ENCODE assay signal across 7 cellular contexts in genomic region chr5:119340597-119341218, GRCh38. TPM values are rescaled to one million over a fixed set of nuclear protein-coding genes. Genes with fewer than 3 reads are reported as not detected.
DNase-seq lines count a peak whose midpoint lies in the region; ATAC-seq and TF ChIP-seq lines count a peak whose summit lies in the region.

No MANE protein-coding gene starts in this region.

- H3K4me1 ChIP-seq in osteoblast (ENCODE audit: insufficient read depth, low read length), result peaks cover 9% of the 10 kb centered on the region

- H3K27me3 ChIP-seq in SU-DHL-6 (ENCODE audit: low read length), result no peaks in the 10 kb centered on the region
- H3K27me3 ChIP-seq in osteoblast (ENCODE audit: insufficient read depth, low read length), result no peaks in the 10 kb centered on the region

- peaks cover 85% of the 10 kb centered on the region for H3K79me2 ChIP-seq in SU-DHL-6 (ENCODE audit: insufficient read depth, low read length)
- no peaks in the 10 kb centered on the region for H3K79me2 ChIP-seq in osteoblast (ENCODE audit: insufficient read depth, low read length)

- H3K27me3 Mint-ChIP-seq in naive B cell, result no peaks in the 10 kb centered on the region

- DNase-seq in naive B cell (no peak), osteoblast (ENCODE audit: insufficient read length, low spot score, missing footprints) (no peak), OCI-M2 (lab: John Stamatoyannopoulos, UW; ENCODE audit: unreplicated experiment) (no peak), DMS114 treated with DMSO at 0.1 percent for 48 hours (lab: John Stamatoyannopoulos, UW; ENCODE audit: unreplicated experiment) (no peak)

- TF ChIP-seq CTCF in SU-DHL-6 (IDR thresholded peaks at IDR 0.05; ENCODE audit: insufficient read depth, low read length, poor library complexity, severe bottlenecking) (no peak), osteoblast (IDR thresholded peaks at IDR 0.05; ENCODE audit: extremely low read depth, low read depth, low read length) (no peak)

- peaks cover 0 to 5% of the 10 kb centered on the region in 2 donors for H3K36me3 Mint-ChIP-seq in naive B cell

- H3K4me2 ChIP-seq in SU-DHL-6 (ENCODE audit: low read depth, low read length, poor library complexity, severe bottlenecking) (peak overlapping the region; percentile 94), osteoblast (ENCODE audit: insufficient read depth, low read length) (no peak overlapping the region)

- peaks cover 0 to under 1% (median 0%) of the 10 kb centered on the region in 7 donors for H3K9me3 Mint-ChIP-seq in naive B cell

- peak overlapping the region; percentile 66 to 93 (median 87) for H3K4me3 Mint-ChIP-seq in naive B cell

- H2AFZ ChIP-seq in SU-DHL-6 (ENCODE audit: low read depth, low read length, severe bottlenecking) (no peak overlapping the region), osteoblast (ENCODE audit: low read length) (no peak overlapping the region)

- H3K36me3 ChIP-seq in SU-DHL-6 (ENCODE audit: low read length) (no peaks in the 10 kb centered on the region), osteoblast (ENCODE audit: insufficient read depth, low read length) (no peaks in the 10 kb centered on the region)

- peaks cover 94% of the 10 kb centered on the region for H3F3A ChIP-seq in SU-DHL-6 (ENCODE audit: insufficient read depth)

- H4K20me1 ChIP-seq in SU-DHL-6 (ENCODE audit: low read depth, low read length) (no peaks in the 10 kb centered on the region), osteoblast (ENCODE audit: insufficient read depth, low read length) (no peaks in the 10 kb centered on the region)

- ATAC-seq in GM19043 (IDR thresholded peaks at IDR 0.05; ENCODE audit: low read depth, unreplicated experiment) (peak; percentile 60), HG02973 (IDR thresholded peaks at IDR 0.05; ENCODE audit: unreplicated experiment) (peak; percentile 52), naive B cell (ENCODE audit: low read depth in 2 of 2) (no peak)

- H3K4me1 Mint-ChIP-seq in naive B cell, result peaks cover 82 to 94% (median 90%) of the 10 kb centered on the region in 3 donors

- peak overlapping the region; percentile 81 to 99 (median 98) for H3K27ac Mint-ChIP-seq in naive B cell

- H3K27ac ChIP-seq in SU-DHL-6 (ENCODE audit: low read depth, low read length) (peak overlapping the region; percentile 98), osteoblast (ENCODE audit: low read depth, low read length) (no peak overlapping the region)

- H3K9me2 ChIP-seq in SU-DHL-6 (replicated peaks; ENCODE audit: insufficient read depth, low read length), result no peaks in the 10 kb centered on the region

- peak overlapping the region; percentile 56 for H3K9ac ChIP-seq in SU-DHL-6 (ENCODE audit: low read length)

- H3K4me3 ChIP-seq in SU-DHL-6 (ENCODE audit: insufficient read depth, low read length, poor library complexity, severe bottlenecking) (peak overlapping the region; percentile 34), osteoblast (ENCODE audit: insufficient read depth, low read length) (no peak overlapping the region)

- no peaks in the 10 kb centered on the region for H3K9me3 ChIP-seq in SU-DHL-6 (ENCODE audit: insufficient read depth, low read length)
- no peaks in the 10 kb centered on the region for H3K9me3 ChIP-seq in osteoblast (ENCODE audit: low read depth, low read length)

RNA-seq across cellular contexts. Expression of gene TNFAIP8, which starts 15.1 kb away (rescaled TPM):
- polyA plus RNA-seq in naive B cell (ENCODE audit: low read depth in 6 of 6), result 100 to 1,000 TPM; 224 to 432 (median 315) TPM
- total RNA-seq in osteoblast, result 23.2 and 26.2 TPM in 2 replicates

Comparison
In these comparisons a context has a peak if more than half of its experiments do, and no peak if none do; other contexts are left out.
1. ATAC-seq: peak in GM19043 (single experiment) and HG02973 (single experiment); none in naive B cell (0 of 2).